Comparison of ENCODE assay signal across 8 cellular contexts in genomic region chr6:47478233-47479155, GRCh38. TPM values are rescaled to one million over a fixed set of nuclear protein-coding genes. Genes with fewer than 3 reads are reported as not detected.
DNase-seq lines count a peak whose midpoint lies in the region; ATAC-seq and TF ChIP-seq lines count a peak whose summit lies in the region.

No MANE protein-coding gene starts in this region.

- peaks cover 43% of the 10 kb centered on the region for H3K4me1 ChIP-seq in DND-41 (ENCODE audit: insufficient read depth, low read length)
- peaks cover 35% of the 10 kb centered on the region for H3K4me1 ChIP-seq in neural progenitor cell

- no peaks in the 10 kb centered on the region for H3K9me3 ChIP-seq in DND-41 (ENCODE audit: insufficient read depth, low read length, severe bottlenecking)
- no peaks in the 10 kb centered on the region for H3K9me3 ChIP-seq in neural progenitor cell (ENCODE audit: low read depth)

- TF ChIP-seq CTCF in DND-41 (IDR thresholded peaks at IDR 0.05; ENCODE audit: borderline replicate concordance, extremely low read depth, low read length, poor library complexity, severe bottlenecking) (no peak), VCaP (conservative IDR thresholded peaks at IDR 0.05) (no peak), fibroblast of the aortic adventitia (IDR thresholded peaks at IDR 0.05; ENCODE audit: insufficient read depth, low read length) (no peak), neural progenitor cell (IDR thresholded peaks at IDR 0.05) (no peak)

- peak overlapping the region; percentile 88 for H3K9ac ChIP-seq in DND-41 (ENCODE audit: low read depth, low read length)
- H3K9ac ChIP-seq in neural progenitor cell = peak overlapping the region; percentile 80

- H3K36me3 Mint-ChIP-seq in IgD-negative memory B cell = no peaks in the 10 kb centered on the region
- H3K36me3 Mint-ChIP-seq in neural progenitor cell = no peaks in the 10 kb centered on the region

- H3K4me2 ChIP-seq in DND-41 (ENCODE audit: insufficient read depth, low read length) (peak overlapping the region; percentile 91), neural progenitor cell (peak overlapping the region; percentile 96)

- H3K27me3 Mint-ChIP-seq in IgD-negative memory B cell = no peaks in the 10 kb centered on the region
- H3K27me3 Mint-ChIP-seq in neural progenitor cell (ENCODE audit: insufficient read depth, low read depth) = peaks cover 2% of the 10 kb centered on the region

- H3K27me3 ChIP-seq in DND-41 (ENCODE audit: insufficient read depth, low read length, poor library complexity) (no peaks in the 10 kb centered on the region), neural progenitor cell (no peaks in the 10 kb centered on the region)

- no peaks in the 10 kb centered on the region for H3K9me3 Mint-ChIP-seq in IgD-negative memory B cell
- H3K9me3 Mint-ChIP-seq in neural progenitor cell = no peaks in the 10 kb centered on the region

- peak overlapping the region; percentile 95 to 100 (median 98) for H3K4me3 Mint-ChIP-seq in IgD-negative memory B cell
- H3K4me3 Mint-ChIP-seq in neural progenitor cell = peak overlapping the region; percentile 98

- H3K79me2 ChIP-seq in DND-41 (ENCODE audit: insufficient read depth, low read length) = peaks cover 57% of the 10 kb centered on the region
- peaks cover 54% of the 10 kb centered on the region for H3K79me2 ChIP-seq in neural progenitor cell (ENCODE audit: low read depth)

- H3K4me1 Mint-ChIP-seq in IgD-negative memory B cell (peaks cover 30 to 37% (median 37%) of the 10 kb centered on the region in 3 donors), neural progenitor cell (peaks cover 19% of the 10 kb centered on the region)

- H4K20me1 ChIP-seq in DND-41 (ENCODE audit: insufficient read depth, low read length) = peaks cover 18% of the 10 kb centered on the region
- peaks cover 40% of the 10 kb centered on the region for H4K20me1 ChIP-seq in neural progenitor cell (ENCODE audit: low read depth)

- ATAC-seq in DND-41 (ENCODE audit: insufficient read depth, low read depth) = peak; percentile 31; the same call in 2 of the 3 replicates
- ATAC-seq in GM21390 (IDR thresholded peaks at IDR 0.05; ENCODE audit: unreplicated experiment) = peak; percentile 32

- H3K27ac Mint-ChIP-seq in IgD-negative memory B cell (peak overlapping the region; percentile 97 to 100 (median 97)), neural progenitor cell (peak overlapping the region; percentile 97)

- peak overlapping the region; percentile 87 to 93 for H3K4me3 ChIP-seq in DND-41 (ENCODE audit: low read depth in 1 of 2, low read length in 2 of 2)
- H3K4me3 ChIP-seq in fibroblast of the aortic adventitia (ENCODE audit: low read depth, low read length) = peak overlapping the region; percentile 88
- peak overlapping the region; percentile 97 for H3K4me3 ChIP-seq in neural progenitor cell

- peaks cover 26% of the 10 kb centered on the region for H3F3A ChIP-seq in neural progenitor cell (ENCODE audit: low read depth)

- H2AFZ ChIP-seq in DND-41 (ENCODE audit: low read depth, low read length) = peak overlapping the region; percentile 99
- peak overlapping the region; percentile 92 for H2AFZ ChIP-seq in neural progenitor cell (replicated peaks)

- H3K27ac ChIP-seq in DND-41 (ENCODE audit: low read length) (peak overlapping the region; percentile 89), VCaP (peak overlapping the region; percentile 92), neural progenitor cell (peak overlapping the region; percentile 98)

- DNase-seq in DND-41 (no peak), fibroblast of the aortic adventitia (ENCODE audit: low read depth) (peak; percentile 35), neural progenitor cell (ENCODE audit: low spot score) (peak; percentile 38), OCI-M2 (lab: John Stamatoyannopoulos, UW; ENCODE audit: unreplicated experiment) (no peak), NCI-H1930 (lab: John Stamatoyannopoulos, UW) (no peak)

- H3K36me3 ChIP-seq in DND-41 (ENCODE audit: insufficient read depth, low read length) = no peaks in the 10 kb centered on the region
- H3K36me3 ChIP-seq in neural progenitor cell = no peaks in the 10 kb centered on the region

RNA-seq across cellular contexts. Expression of gene CD2AP, which starts 0.9 kb away (rescaled TPM):
- 5.7 TPM for polyA plus RNA-seq in IgD-negative memory B cell
- 33.3 and 41.2 TPM in 2 replicates for total RNA-seq in fibroblast of the aortic adventitia (ENCODE audit: low replicate concordance)
- total RNA-seq in neural progenitor cell (ENCODE audit: low replicate concordance) = 32.7 and 55.3 TPM in 2 replicates

Comparison
In these comparisons a context has a peak if more than half of its experiments do, and no peak if none do; other contexts are left out.
1. DNase-seq: peak in fibroblast of the aortic adventitia (single experiment) and neural progenitor cell (single experiment); none in DND-41 (single experiment), OCI-M2 (single experiment) and NCI-H1930 (0 of 2).
2. Peak in every context shown above with its lines, with median percentiles within 50 percentile points of each other: H3K27ac ChIP-seq and H3K4me3 ChIP-seq.